ENCODE assay signal across 19 cellular contexts in the genomic region with DNA sequence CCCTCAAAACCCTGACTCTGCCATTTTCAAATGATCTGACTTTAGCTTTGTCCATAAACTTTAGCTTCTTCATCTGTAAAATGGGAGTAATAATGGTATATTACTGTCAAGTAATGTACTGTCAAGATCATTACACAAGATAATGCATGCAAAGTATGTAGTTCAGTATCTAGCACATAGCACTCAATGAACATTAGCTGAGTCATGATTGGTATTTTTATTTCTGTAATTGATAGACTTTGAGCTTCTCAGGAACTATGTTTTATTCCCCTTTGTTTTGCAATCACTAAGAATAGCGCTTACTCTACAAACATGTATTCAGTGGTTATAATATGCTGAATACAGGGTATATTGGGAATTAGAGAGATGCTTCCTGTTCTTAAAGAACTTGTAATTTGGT.
DNase-seq lines count a peak whose midpoint lies in the region; ATAC-seq, FAIRE-seq and TF ChIP-seq lines count a peak whose summit lies in the region.
"Had no signal": no experiment of that assay in that cellular context is flagged by ENCODE, and none has a peak within 500 bp of the region (broad histone marks: within the 10 kb centered on the region; RNA-seq: fewer than 3 reads in every experiment).

No MANE protein-coding gene starts in this region.

- H3K27me3 ChIP-seq in small intestine (ENCODE audit: control insufficient read depth in 2 of 2, insufficient read depth in 2 of 2, low read length in 2 of 2) (no peaks in the 10 kb centered on the region), left ventricle myocardium inferior (ENCODE audit: low read depth) (no peaks in the 10 kb centered on the region)
- H3K27me3 ChIP-seq: BLaER1 had no signal

- TF ChIP-seq CTCF in left ventricle myocardium inferior (IDR thresholded peaks at IDR 0.05; ENCODE audit: borderline replicate concordance) = no peak

- H3K4me3 ChIP-seq in small intestine (ENCODE audit: low read depth in 1 of 2, low read length in 2 of 2) (no peak overlapping the region), left ventricle myocardium inferior (no peak overlapping the region)
- H3K4me3 ChIP-seq: BLaER1, GM23338 had no signal

- H3K36me3 ChIP-seq in small intestine (ENCODE audit: control insufficient read depth in 2 of 2, insufficient read depth in 2 of 2, low read length in 2 of 2) (no peaks in the 10 kb centered on the region), left ventricle myocardium inferior (no peaks in the 10 kb centered on the region)
- H3K36me3 ChIP-seq: BLaER1 had no signal

- H3K27ac ChIP-seq in small intestine (ENCODE audit: low read depth in 1 of 2, low read length in 1 of 2) = no peak overlapping the region
- H3K27ac ChIP-seq in left ventricle myocardium inferior (replicated peaks) = no peak overlapping the region
- H3K27ac ChIP-seq: BLaER1 had no signal

- H3K9me3 ChIP-seq in small intestine (ENCODE audit: control insufficient read depth, low read depth) (no peaks in the 10 kb centered on the region), left ventricle myocardium inferior (replicated peaks) (no peaks in the 10 kb centered on the region)
- H3K9me3 ChIP-seq: BLaER1 had no signal

- no peak for ATAC-seq in GM21576 (IDR thresholded peaks at IDR 0.05; ENCODE audit: unreplicated experiment)
- no peak for ATAC-seq in HG03442 (IDR thresholded peaks at IDR 0.05; ENCODE audit: unreplicated experiment)
- ATAC-seq: CD8-positive, alpha-beta T cell; GM23338; HCT116; HepG2 had no signal

- H3K4me1 ChIP-seq in small intestine (ENCODE audit: control insufficient read depth in 2 of 2, insufficient read depth in 1 of 2, low read depth in 1 of 2, low read length in 1 of 2) (peaks cover 0 to 2% of the 10 kb centered on the region in 2 donors), left ventricle myocardium inferior (peaks cover 18% of the 10 kb centered on the region)
- H3K4me1 ChIP-seq: BLaER1 had no signal

- DNase-seq in CD1c-positive myeloid dendritic cell (ENCODE audit: extremely low spot score) (peak; percentile 35), HCEC 1CT (peak; percentile 22), fibroblast of gingiva (ENCODE audit: low read depth) (peak; percentile 27), small intestine (peak; percentile 71), left ventricle myocardium inferior (no peak)
- DNase-seq: Calu3; CD8-positive, alpha-beta T cell; DND-41; HFFc6 had no signal

- WGBS in small intestine, 3 donors = 35 to 82% (median 50%) methylated on average over 1 of the region's 1 CpG

- intact Hi-C loops in left ventricle myocardium inferior (cut with micrococcal nuclease) = no loop called here

- no peak for FAIRE-seq in small intestine (lab: Jason Lieb, UNC)
- FAIRE-seq: A204.1, G401.6, GM12891, H54, HepG2 had no signal
